8 cellular contexts compared by ENCODE assay signal in genomic region chr17:35242158-35242804, GRCh38. TPM values are rescaled to one million over a fixed set of nuclear protein-coding genes. Genes with fewer than 3 reads are reported as not detected.
DNase-seq lines count a peak whose midpoint lies in the region; ATAC-seq and TF ChIP-seq lines count a peak whose summit lies in the region.

No MANE protein-coding gene starts in this region.

- no peaks in the 10 kb centered on the region for H3K4me1 ChIP-seq in colonic mucosa

- no peaks in the 10 kb centered on the region for H3K9me3 ChIP-seq in colonic mucosa

- H3K4me3 ChIP-seq in colonic mucosa (peak overlapping the region; percentile 48), lower leg skin (ENCODE audit: low read depth, poor library complexity, severe bottlenecking) (peak overlapping the region; percentile 62)

- DNase-seq in NCI-H2107 (lab: John Stamatoyannopoulos, UW) (peak; percentile 82), colonic mucosa (peak; percentile 73), lower leg skin (ENCODE audit: low spot score in 2 of 2) (peak; percentile 55 to 92)
- DNase-seq in activated CD4-positive, alpha-beta T cell treated with anti-CD3 and anti-CD28 coated beads for 24 hours (ENCODE audit: low read depth in 2 of 2) = peak; percentile 70 to 71
- peak; percentile 72 to 86 (median 72) for DNase-seq in stimulated activated CD4-positive, alpha-beta T cell treated with anti-CD3 and anti-CD28 coated beads, TNF-alpha, amount 100 ng/mL, for 48 hours (ENCODE audit: low read depth in 3 of 3)

- ATAC-seq in GM18511 (IDR thresholded peaks at IDR 0.05; ENCODE audit: unreplicated experiment) (peak; percentile 66), HG02973 (IDR thresholded peaks at IDR 0.05; ENCODE audit: unreplicated experiment) (peak; percentile 43), HG02970 (IDR thresholded peaks at IDR 0.05; ENCODE audit: low FRiP score, unreplicated experiment) (no peak)

- H3K36me3 ChIP-seq in colonic mucosa = no peaks in the 10 kb centered on the region

- 1 to 3% methylated on average over 43 of the region's 43 CpGs for WGBS in lower leg skin, 2 donors

- H3K27ac ChIP-seq in colonic mucosa = peak overlapping the region; percentile 92

- peak; percentile 19 for TF ChIP-seq CTCF in colonic mucosa (IDR thresholded peaks at IDR 0.05)
- no peak for TF ChIP-seq CTCF in lower leg skin (IDR thresholded peaks at IDR 0.05)

- H3K9ac ChIP-seq in colonic mucosa (ENCODE audit: low read depth in 2 of 2, low read length in 2 of 2) = peak overlapping the region; percentile 75 to 91

- intact Hi-C loops in colonic mucosa (cut with DNase I) = no loop called here
- intact Hi-C loops in lower leg skin (cut with DNase I; ENCODE audit: low total_unique reads) = no loop called here

- TF ChIP-seq POLR2A in lower leg skin (IDR thresholded peaks at IDR 0.05) = no peak

- no peaks in the 10 kb centered on the region for H3K27me3 ChIP-seq in colonic mucosa

RNA-seq across cellular contexts. Expression of gene SLFN5, which starts 0.6 kb away (rescaled TPM):
- total RNA-seq in colonic mucosa (1 to 10 TPM; 3.0 to 8.5 TPM), lower leg skin (10 to 100 TPM in 2 of 4 donors, 1 to 10 TPM in 2; 6.0 to 14.1 (median 11.2) TPM)

RNA-seq across cellular contexts. Expression of gene SLC35G3, which starts 48.1 kb away (rescaled TPM):
- total RNA-seq in colonic mucosa (not detected), lower leg skin (not detected)
